Comparison of ENCODE assay signal across 19 cellular contexts in the genomic region with DNA sequence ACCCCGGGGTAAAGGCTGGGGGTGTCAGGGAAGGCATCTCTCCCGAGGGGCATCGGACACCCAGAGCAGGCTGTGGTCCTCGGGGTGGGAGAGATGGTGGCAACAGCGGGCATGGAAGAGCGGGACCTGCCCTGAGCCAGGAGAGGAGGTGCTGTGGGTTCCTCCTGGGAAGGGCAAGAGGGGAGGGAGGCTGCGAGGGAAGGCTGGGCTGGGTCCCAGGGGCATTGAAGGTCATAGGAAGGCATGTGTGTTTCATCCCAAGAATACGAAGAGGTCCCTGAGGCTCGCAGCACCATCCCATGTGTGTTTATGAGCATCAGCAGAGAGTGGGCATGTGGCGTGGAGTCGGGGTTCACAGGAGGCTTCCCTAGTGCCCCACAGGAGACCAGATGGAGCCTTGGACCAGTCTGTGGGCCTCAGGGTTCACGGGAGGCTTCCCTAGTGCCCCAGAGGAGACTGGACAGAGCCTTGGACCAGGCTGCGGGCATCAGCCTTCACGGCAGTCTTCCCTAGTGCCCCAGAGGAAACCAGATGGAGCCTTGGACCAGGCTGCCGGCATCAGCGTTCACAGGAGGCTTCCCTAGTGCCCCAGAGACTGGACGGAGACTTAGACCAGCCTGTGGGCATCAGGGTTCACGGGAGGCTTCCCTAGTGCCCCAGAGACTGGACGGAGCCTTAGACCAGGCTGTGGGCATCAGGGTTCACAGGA.
DNase-seq lines count a peak whose midpoint lies in the region; ATAC-seq and TF ChIP-seq lines count a peak whose summit lies in the region.
"Had no signal": no experiment of that assay in that cellular context is flagged by ENCODE, and none has a peak within 500 bp of the region (broad histone marks: within the 10 kb centered on the region; RNA-seq: fewer than 3 reads in every experiment).

No MANE protein-coding gene starts in this region.

- no peak for TF ChIP-seq CTCF in natural killer cell (IDR thresholded peaks at IDR 0.05)

- ATAC-seq in natural killer cell treated with Interleukin-12 subunit alpha and Interleukin-12 subunit beta and Interleukin-15 and Interleukin-18, amount 100 ng/mL, for 72 hours: no peak
- no peak for ATAC-seq in natural killer cell
- no peak for ATAC-seq in sciatic nerve
- no peak for ATAC-seq in GM21717 (IDR thresholded peaks at IDR 0.05; ENCODE audit: unreplicated experiment)
- no peak for ATAC-seq in HG03457 (IDR thresholded peaks at IDR 0.05; ENCODE audit: unreplicated experiment)
- ATAC-seq: HepG2 had no signal

- peaks cover 16 to 29% of the 10 kb centered on the region in 2 donors for H3K27me3 Mint-ChIP-seq in natural killer cell treated with Interleukin-12 subunit alpha and Interleukin-12 subunit beta and Interleukin-15 and Interleukin-18, amount 100 ng/mL, for 72 hours
- H3K27me3 Mint-ChIP-seq in natural killer cell (ENCODE audit: low read depth in 2 of 2) (peaks cover 16 to 24% of the 10 kb centered on the region in 2 donors), immature natural killer cell (ENCODE audit: low read depth in 3 of 3) (peaks cover 2 to 8% (median 2%) of the 10 kb centered on the region in 3 donors)

- H3K36me3 Mint-ChIP-seq in natural killer cell treated with Interleukin-12 subunit alpha and Interleukin-12 subunit beta and Interleukin-15 and Interleukin-18, amount 100 ng/mL, for 72 hours: no peaks in the 10 kb centered on the region
- H3K36me3 Mint-ChIP-seq in natural killer cell: no peaks in the 10 kb centered on the region
- no peaks in the 10 kb centered on the region for H3K36me3 Mint-ChIP-seq in immature natural killer cell

- DNase-seq in natural killer cell treated with Interleukin-12 subunit alpha and Interleukin-12 subunit beta and Interleukin-15 and Interleukin-18, amount 100 ng/mL, for 72 hours (ENCODE audit: low spot score): peak; percentile 31
- DNase-seq in natural killer cell (no peak), islet precursor cell (peak; percentile 40), sciatic nerve (ENCODE audit: low spot score) (peak; percentile 27), immature natural killer cell (no peak)
- DNase-seq: CD4-positive, alpha-beta T cell; HFFc6; KG1; MV-4-11; NCI-H1694 treated with DMSO at 0.1 percent for 48 hours; NCI-H2107; NCI-H2227 treated with DMSO at 0.1 percent for 48 hours; NCI-H524; NCI-H82; OCI-M1; Right ventricle myocardium superior had no signal

- no peak overlapping the region for H3K27ac Mint-ChIP-seq in natural killer cell treated with Interleukin-12 subunit alpha and Interleukin-12 subunit beta and Interleukin-15 and Interleukin-18, amount 100 ng/mL, for 72 hours
- H3K27ac Mint-ChIP-seq in natural killer cell: no peak overlapping the region
- H3K27ac Mint-ChIP-seq in immature natural killer cell: no peak overlapping the region
- H3K27ac Mint-ChIP-seq: CD4-positive, alpha-beta T cell; HFFc6 had no signal

- intact Hi-C loops in natural killer cell (cut with micrococcal nuclease): no loop called here
- intact Hi-C loops in sciatic nerve (cut with DNase I): no loop called here

- H3K9me3 Mint-ChIP-seq in natural killer cell treated with Interleukin-12 subunit alpha and Interleukin-12 subunit beta and Interleukin-15 and Interleukin-18, amount 100 ng/mL, for 72 hours: no peaks in the 10 kb centered on the region
- H3K9me3 Mint-ChIP-seq in natural killer cell (peaks cover 0 to 2% of the 10 kb centered on the region in 2 donors), immature natural killer cell (no peaks in the 10 kb centered on the region)

- H3K4me1 Mint-ChIP-seq in natural killer cell treated with Interleukin-12 subunit alpha and Interleukin-12 subunit beta and Interleukin-15 and Interleukin-18, amount 100 ng/mL, for 72 hours (ENCODE audit: low read depth in 2 of 2): no peaks in the 10 kb centered on the region
- H3K4me1 Mint-ChIP-seq in natural killer cell (no peaks in the 10 kb centered on the region), immature natural killer cell (no peaks in the 10 kb centered on the region)

- H3K4me3 Mint-ChIP-seq in natural killer cell treated with Interleukin-12 subunit alpha and Interleukin-12 subunit beta and Interleukin-15 and Interleukin-18, amount 100 ng/mL, for 72 hours: no peak overlapping the region
- H3K4me3 Mint-ChIP-seq in natural killer cell (no peak overlapping the region), immature natural killer cell (no peak overlapping the region)
- H3K4me3 Mint-ChIP-seq: CD4-positive, alpha-beta T cell; HFFc6 had no signal

Comparison
In these comparisons a context has a peak if more than half of its experiments do, and no peak if none do; other contexts are left out.
1. DNase-seq: peak in natural killer cell treated with Interleukin-12 subunit alpha and Interleukin-12 subunit beta and Interleukin-15 and Interleukin-18, amount 100 ng/mL, for 72 hours (single experiment), islet precursor cell (single experiment) and sciatic nerve (single experiment); none in natural killer cell (single experiment) and immature natural killer cell (0 of 3).